Comparison of ENCODE assay signal across 22 cellular contexts in the genomic region with DNA sequence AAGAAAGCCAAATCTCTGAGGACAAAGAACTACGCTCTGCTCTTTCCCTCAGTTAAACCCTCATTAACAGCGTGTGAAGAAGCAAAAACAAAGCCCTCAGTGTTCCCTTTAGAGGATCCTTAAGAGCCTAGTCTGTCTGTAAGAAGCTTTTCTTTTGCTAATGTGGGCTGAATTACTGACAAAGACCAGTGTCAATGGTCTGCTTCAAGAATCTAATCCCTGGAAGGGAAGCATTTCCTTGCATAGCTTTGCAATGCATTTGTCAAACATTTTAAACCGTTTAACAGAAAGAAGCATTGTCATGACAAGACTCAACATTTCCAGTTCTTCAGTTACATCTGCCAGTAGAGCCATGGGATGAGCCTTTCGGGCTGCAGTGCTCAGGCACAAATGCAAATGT.
A peak's percentile ranks its signal among the peaks of the same experiment; 100 is the strongest.
DNase-seq lines count a peak whose midpoint lies in the region; ATAC-seq and TF ChIP-seq lines count a peak whose summit lies in the region.
"Had no signal": no experiment of that assay in that cellular context is flagged by ENCODE, and none has a peak within 500 bp of the region (broad histone marks: within the 10 kb centered on the region; RNA-seq: fewer than 3 reads in every experiment).

No MANE protein-coding gene starts in this region.

- H3K27me3 ChIP-seq in H7 (ENCODE audit: control insufficient read depth, insufficient read depth, low read length) (no peaks in the 10 kb centered on the region), WERI-Rb-1 (ENCODE audit: insufficient read depth, low read depth, severe bottlenecking) (no peaks in the 10 kb centered on the region), iPS-20b (ENCODE audit: insufficient read depth, low read length) (no peaks in the 10 kb centered on the region)
- H3K27me3 ChIP-seq: foreskin keratinocyte, stomach had no signal

- H3K27ac Mint-ChIP-seq in stimulated activated naive B cell treated with anti-CD40 and anti-IgM and Interleukin-4, amounts not matched to agents 10 μg/mL and 1 μg/mL and 100 μg/mL, for 72 hours: no peak overlapping the region
- H3K27ac Mint-ChIP-seq: activated naive CD4-positive, alpha-beta T cell treated with anti-CD3 and anti-CD28 coated beads, Interleukin-2, amount 50 U/mL, for 72 hours; CD8-positive, alpha-beta T cell; T-helper 17 cell had no signal

- H3K27ac ChIP-seq in WERI-Rb-1 (no peak overlapping the region), iPS-20b (ENCODE audit: low read length) (no peak overlapping the region)
- H3K27ac ChIP-seq: epithelial cell of prostate, foreskin keratinocyte, stomach had no signal

- H3K9me3 ChIP-seq in WERI-Rb-1 (ENCODE audit: severe bottlenecking) (no peaks in the 10 kb centered on the region), iPS-20b (ENCODE audit: insufficient read depth, low read depth, low read length) (peaks cover 23% of the 10 kb centered on the region)

- H3K36me3 ChIP-seq in H7 (replicated peaks; ENCODE audit: control insufficient read depth, insufficient read depth, low read length) (no peaks in the 10 kb centered on the region), WERI-Rb-1 (no peaks in the 10 kb centered on the region), iPS-20b (ENCODE audit: insufficient read depth, low read depth, low read length) (0 out of 2 replicates have a peak, but pooled peaks cover 6% of the 10 kb centered on the region)
- H3K36me3 ChIP-seq: stomach had no signal

- no peak for TF ChIP-seq CTCF in WERI-Rb-1 (IDR thresholded peaks at IDR 0.05; ENCODE audit: low read depth, low read length)

- no peaks in the 10 kb centered on the region for H3K9me3 Mint-ChIP-seq in stimulated activated naive B cell treated with anti-CD40 and anti-IgM and Interleukin-4, amounts not matched to agents 10 μg/mL and 1 μg/mL and 100 μg/mL, for 72 hours
- H3K9me3 Mint-ChIP-seq: activated naive CD4-positive, alpha-beta T cell treated with anti-CD3 and anti-CD28 coated beads, Interleukin-2, amount 50 U/mL, for 72 hours; CD8-positive, alpha-beta T cell had no signal

- no peak for ATAC-seq in HG02623 (IDR thresholded peaks at IDR 0.05; ENCODE audit: unreplicated experiment)
- no peak for ATAC-seq in stimulated activated naive B cell treated with anti-CD40 and anti-IgM and Interleukin-4, amounts not matched to agents 10 μg/mL and 1 μg/mL and 100 μg/mL, for 72 hours (replicated peaks)
- ATAC-seq: activated naive CD4-positive, alpha-beta T cell treated with anti-CD3 and anti-CD28 coated beads, Interleukin-2, amount 50 U/mL, for 72 hours; CD8-positive, alpha-beta T cell; foreskin keratinocyte; T-helper 17 cell had no signal

- peak overlapping the region; percentile 63; the same call in 1 of the 2 replicates for H3K9ac ChIP-seq in iPS-20b (ENCODE audit: low read depth, low read length)

- DNase-seq in H7 (peak; percentile 43), WERI-Rb-1 (peak; percentile 6), pons (ENCODE audit: low spot score) (peak; percentile 86), NCI-H146 (lab: John Stamatoyannopoulos, UW) (no peak)
- DNase-seq in effector CD4-positive, alpha-beta T cell: no peak
- no peak for DNase-seq in stimulated activated naive B cell treated with anti-CD40 and anti-IgM and Interleukin-4, amounts not matched to agents 10 μg/mL and 1 μg/mL and 100 μg/mL, for 72 hours
- DNase-seq: activated T-cell treated with anti-CD3 and anti-CD28 coated beads, Interleukin-2, amount 50 U/mL, for 48 hours; CD8-positive, alpha-beta T cell; cortex of kidney; foreskin keratinocyte; KBM-7; mammary epithelial cell; NCI-H1048; NCI-H524 treated with DMSO at 0.1 percent for 48 hours; SIG-M5; stimulated activated CD4-positive, alpha-beta T cell treated with anti-CD3 and anti-CD28 coated beads, Interleukin-1b, Interleukin-23, amount 100 ng/mL, for 48 hours; stomach; T-helper 17 cell had no signal

- H3K27me3 Mint-ChIP-seq in stimulated activated naive B cell treated with anti-CD40 and anti-IgM and Interleukin-4, amounts not matched to agents 10 μg/mL and 1 μg/mL and 100 μg/mL, for 72 hours: peaks cover 0 to 4% of the 10 kb centered on the region in 2 donors
- H3K27me3 Mint-ChIP-seq: T-helper 17 cell had no signal

- peaks cover 35% of the 10 kb centered on the region for H3K4me1 ChIP-seq in iPS-20b (ENCODE audit: insufficient read depth, low read length)
- H3K4me1 ChIP-seq: stomach had no signal

- no peak overlapping the region for H3K4me3 Mint-ChIP-seq in stimulated activated naive B cell treated with anti-CD40 and anti-IgM and Interleukin-4, amounts not matched to agents 10 μg/mL and 1 μg/mL and 100 μg/mL, for 72 hours
- H3K4me3 Mint-ChIP-seq: CD8-positive, alpha-beta T cell; T-helper 17 cell had no signal

- H3K4me3 ChIP-seq in H7 (ENCODE audit: insufficient read depth, low read depth, low read length) (no peak overlapping the region), WERI-Rb-1 (ENCODE audit: low read depth, low read length) (no peak overlapping the region), iPS-20b (ENCODE audit: low read length) (no peak overlapping the region)
- H3K4me3 ChIP-seq: stomach had no signal

- H3K36me3 Mint-ChIP-seq in stimulated activated naive B cell treated with anti-CD40 and anti-IgM and Interleukin-4, amounts not matched to agents 10 μg/mL and 1 μg/mL and 100 μg/mL, for 72 hours: no peaks in the 10 kb centered on the region
- H3K36me3 Mint-ChIP-seq: activated naive CD4-positive, alpha-beta T cell treated with anti-CD3 and anti-CD28 coated beads, Interleukin-2, amount 50 U/mL, for 72 hours; CD8-positive, alpha-beta T cell had no signal

- no peaks in the 10 kb centered on the region for H3K4me1 Mint-ChIP-seq in stimulated activated naive B cell treated with anti-CD40 and anti-IgM and Interleukin-4, amounts not matched to agents 10 μg/mL and 1 μg/mL and 100 μg/mL, for 72 hours
- H3K4me1 Mint-ChIP-seq: T-helper 17 cell had no signal

Comparison
In these comparisons a context has a peak if more than half of its experiments do, and no peak if none do; other contexts are left out.
1. DNase-seq: peak in H7 (single experiment), WERI-Rb-1 (single experiment) and pons (single experiment); none in effector CD4-positive, alpha-beta T cell (single experiment), stimulated activated naive B cell treated with anti-CD40 and anti-IgM and Interleukin-4, amounts not matched to agents 10 μg/mL and 1 μg/mL and 100 μg/mL, for 72 hours (single experiment) and NCI-H146 (single experiment).